Comparison of ENCODE assay signal across 1 cellular context in the genomic region with DNA sequence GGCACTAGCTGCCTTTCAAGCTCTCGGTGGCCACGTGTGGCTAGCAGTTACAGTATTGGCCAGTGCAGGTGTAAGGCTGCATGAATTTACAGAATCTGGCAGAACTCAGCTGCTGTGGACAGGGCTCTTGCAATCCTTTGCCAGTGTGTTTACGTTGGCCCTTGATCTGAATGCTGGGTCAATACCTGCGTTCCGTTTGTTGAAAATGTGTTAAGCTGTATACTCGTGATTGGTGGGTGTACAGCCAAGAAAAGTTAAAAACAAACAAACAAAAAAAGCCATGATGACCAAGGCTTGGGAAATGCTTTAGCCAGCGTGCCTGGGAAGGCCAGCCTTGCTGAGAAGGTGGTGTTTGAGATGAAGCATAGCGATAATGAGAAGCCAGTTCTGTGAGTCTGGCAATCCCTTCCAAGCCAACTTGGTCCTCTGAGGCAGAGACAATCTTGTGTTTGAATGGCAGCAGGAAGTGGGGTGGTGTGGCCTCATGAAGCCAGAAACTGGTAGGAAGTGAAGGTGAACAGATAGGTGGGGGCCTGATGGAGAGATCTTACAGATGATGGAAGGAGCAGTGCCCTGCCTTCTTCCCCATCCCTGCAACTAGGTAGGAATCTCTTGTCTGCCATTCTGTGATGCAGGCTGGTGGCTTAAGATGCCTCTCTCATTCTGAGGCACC.
TF ChIP-seq lines count a peak whose summit lies in the region.

No MANE protein-coding gene starts in this region.

TF ChIP-seq in GM23338, 12 proteins besides CTCF, POLR2A, EP300 and RAD21 (continued from another document):
- TF ChIP-seq, protein P1, sequence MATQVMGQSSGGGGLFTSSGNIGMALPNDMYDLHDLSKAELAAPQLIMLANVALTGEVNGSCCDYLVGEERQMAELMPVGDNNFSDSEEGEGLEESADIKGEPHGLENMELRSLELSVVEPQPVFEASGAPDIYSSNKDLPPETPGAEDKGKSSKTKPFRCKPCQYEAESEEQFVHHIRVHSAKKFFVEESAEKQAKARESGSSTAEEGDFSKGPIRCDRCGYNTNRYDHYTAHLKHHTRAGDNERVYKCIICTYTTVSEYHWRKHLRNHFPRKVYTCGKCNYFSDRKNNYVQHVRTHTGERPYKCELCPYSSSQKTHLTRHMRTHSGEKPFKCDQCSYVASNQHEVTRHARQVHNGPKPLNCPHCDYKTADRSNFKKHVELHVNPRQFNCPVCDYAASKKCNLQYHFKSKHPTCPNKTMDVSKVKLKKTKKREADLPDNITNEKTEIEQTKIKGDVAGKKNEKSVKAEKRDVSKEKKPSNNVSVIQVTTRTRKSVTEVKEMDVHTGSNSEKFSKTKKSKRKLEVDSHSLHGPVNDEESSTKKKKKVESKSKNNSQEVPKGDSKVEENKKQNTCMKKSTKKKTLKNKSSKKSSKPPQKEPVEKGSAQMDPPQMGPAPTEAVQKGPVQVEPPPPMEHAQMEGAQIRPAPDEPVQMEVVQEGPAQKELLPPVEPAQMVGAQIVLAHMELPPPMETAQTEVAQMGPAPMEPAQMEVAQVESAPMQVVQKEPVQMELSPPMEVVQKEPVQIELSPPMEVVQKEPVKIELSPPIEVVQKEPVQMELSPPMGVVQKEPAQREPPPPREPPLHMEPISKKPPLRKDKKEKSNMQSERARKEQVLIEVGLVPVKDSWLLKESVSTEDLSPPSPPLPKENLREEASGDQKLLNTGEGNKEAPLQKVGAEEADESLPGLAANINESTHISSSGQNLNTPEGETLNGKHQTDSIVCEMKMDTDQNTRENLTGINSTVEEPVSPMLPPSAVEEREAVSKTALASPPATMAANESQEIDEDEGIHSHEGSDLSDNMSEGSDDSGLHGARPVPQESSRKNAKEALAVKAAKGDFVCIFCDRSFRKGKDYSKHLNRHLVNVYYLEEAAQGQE (IDR thresholded peaks at IDR 0.05; ENCODE audit: unreplicated experiment), result no peak
- TF ChIP-seq STAT1 (IDR thresholded peaks at IDR 0.05; ENCODE audit: unreplicated experiment) (no peak), EZH2phosphoT487 (IDR thresholded peaks at IDR 0.05; ENCODE audit: unreplicated experiment) (no peak), EZH2 (IDR thresholded peaks at IDR 0.05; ENCODE audit: low read depth, unreplicated experiment) (no peak)
